In genomic region chr17:6862122-6862521, GRCh38 we compare ENCODE assay signal across 2 cellular contexts.
TF ChIP-seq lines count a peak whose summit lies in the region.

No MANE protein-coding gene starts in this region.

TF ChIP-seq in GM12891, 5 proteins besides CTCF, POLR2A, EP300 and RAD21:
- TF ChIP-seq POU2F2 (IDR thresholded peaks at IDR 0.05; ENCODE audit: low read depth, low read length) = no peak
- TF ChIP-seq PAX5 (IDR thresholded peaks at IDR 0.05; ENCODE audit: insufficient read depth, low read length, severe bottlenecking) = no peak
- TF ChIP-seq TAF1 (IDR thresholded peaks at IDR 0.05; ENCODE audit: low read depth, low read length) = no peak
- no peak for TF ChIP-seq SPI1 (IDR thresholded peaks at IDR 0.05; ENCODE audit: low read depth, low read length)
- no peak for TF ChIP-seq POLR2AphosphoS5 (IDR thresholded peaks at IDR 0.05; ENCODE audit: low read depth, low read length)

TF ChIP-seq in H1, 55 proteins besides CTCF, POLR2A, EP300 and RAD21 (continued from another document):
- TF ChIP-seq SIX5 (IDR thresholded peaks at IDR 0.05; ENCODE audit: low read depth, low read length) = no peak
- TF ChIP-seq PHF8 (conservative IDR thresholded peaks at IDR 0.05; ENCODE audit: low read depth, low read length) = no peak
- no peak for TF ChIP-seq GABPA (IDR thresholded peaks at IDR 0.05; ENCODE audit: borderline replicate concordance, insufficient read depth, low read length)
- no peak for TF ChIP-seq BRCA1 (IDR thresholded peaks at IDR 0.05; ENCODE audit: low read depth, low read length)
- no peak for TF ChIP-seq SP4 (IDR thresholded peaks at IDR 0.05; ENCODE audit: low read length)
- no peak for TF ChIP-seq TCF12 (IDR thresholded peaks at IDR 0.05; ENCODE audit: low read depth, low read length)
- no peak for TF ChIP-seq RFX5 (IDR thresholded peaks at IDR 0.05; ENCODE audit: borderline replicate concordance, low read depth, low read length)
- no peak for TF ChIP-seq TAF1 (IDR thresholded peaks at IDR 0.05; ENCODE audit: low read depth, low read length)
- TF ChIP-seq RXRA (IDR thresholded peaks at IDR 0.05; ENCODE audit: insufficient read depth, low read depth, low read length) = no peak
- TF ChIP-seq MAFK (IDR thresholded peaks at IDR 0.05; ENCODE audit: low read depth, low read length) = no peak
- TF ChIP-seq JUN (IDR thresholded peaks at IDR 0.05; ENCODE audit: low read depth, low read length) = no peak
- no peak for TF ChIP-seq EGR1 (IDR thresholded peaks at IDR 0.05; ENCODE audit: borderline replicate concordance, low read depth, low read length)
- no peak for TF ChIP-seq SAP30 (IDR thresholded peaks at IDR 0.05; ENCODE audit: insufficient read depth, insufficient replicate concordance, low read length)
- TF ChIP-seq CHD2 (IDR thresholded peaks at IDR 0.05; ENCODE audit: low read length) = no peak
- no peak for TF ChIP-seq POLR2AphosphoS5 (IDR thresholded peaks at IDR 0.05; ENCODE audit: low read depth, low read length)
